Comparison of ENCODE assay signal across 20 cellular contexts in genomic region chr1:183830389-183830788, GRCh38. TPM values are rescaled to one million over a fixed set of nuclear protein-coding genes. Genes with fewer than 3 reads are reported as not detected.
A peak's percentile ranks its signal among the peaks of the same experiment; 100 is the strongest.
DNase-seq lines count a peak whose midpoint lies in the region; ATAC-seq and TF ChIP-seq lines count a peak whose summit lies in the region.
"Had no signal": no experiment of that assay in that cellular context is flagged by ENCODE, and none has a peak within 500 bp of the region (broad histone marks: within the 10 kb centered on the region; RNA-seq: fewer than 3 reads in every experiment).

No MANE protein-coding gene starts in this region.

- H3K27me3 Mint-ChIP-seq in nephron (ENCODE audit: low read depth) (no peaks in the 10 kb centered on the region), GM23338 (ENCODE audit: insufficient read depth, low read depth, poor library complexity) (peaks cover 1% of the 10 kb centered on the region)

- H3K27me3 ChIP-seq in KMS-11 (ENCODE audit: insufficient read depth, low read depth) = no peaks in the 10 kb centered on the region
- H3K27me3 ChIP-seq in GM23338 (ENCODE audit: insufficient read depth) = no peaks in the 10 kb centered on the region
- H3K27me3 ChIP-seq: BLaER1 treated with 17β-estradiol and CSF1 and Interleukin-3, amounts not matched to agents 10 nM and 100 nM; MG63; SJCRH30 had no signal

- no peak overlapping the region for H3K9ac ChIP-seq in KMS-11
- H3K9ac ChIP-seq: BLaER1 treated with 17β-estradiol and CSF1 and Interleukin-3, amounts not matched to agents 10 nM and 100 nM had no signal

- H3K4me1 ChIP-seq in KMS-11 (ENCODE audit: low read depth, poor library complexity, severe bottlenecking) (peaks cover 38% of the 10 kb centered on the region), GM23338 (ENCODE audit: insufficient read depth) (no peaks in the 10 kb centered on the region)
- H3K4me1 ChIP-seq: SJCRH30 had no signal

- TF ChIP-seq CTCF in KMS-11 (conservative IDR thresholded peaks at IDR 0.05; ENCODE audit: low read depth, low read length) = no peak
- TF ChIP-seq CTCF in nephron (IDR thresholded peaks at IDR 0.05; ENCODE audit: unreplicated experiment in 3 of 3) = no peak
- TF ChIP-seq CTCF in GM23338 (conservative IDR thresholded peaks at IDR 0.05; ENCODE audit: low read depth in 2 of 2) = no peak

- H3K4me3 Mint-ChIP-seq in nephron = no peak overlapping the region
- no peak overlapping the region for H3K4me3 Mint-ChIP-seq in GM23338
- H3K4me3 Mint-ChIP-seq: CD8-positive, alpha-beta T cell had no signal

- H3K27ac ChIP-seq in KMS-11 (no peak overlapping the region), GM23338 (ENCODE audit: low read depth) (no peak overlapping the region)
- H3K27ac ChIP-seq: SJCRH30 had no signal

- H3K9me2 ChIP-seq in GM23338 (ENCODE audit: insufficient read depth) = no peaks in the 10 kb centered on the region

- H3K4me3 ChIP-seq in KMS-11 (IDR thresholded peaks at IDR 0.05; ENCODE audit: insufficient read depth, low read depth, low read length) (no peak overlapping the region), GM23338 (no peak overlapping the region)
- H3K4me3 ChIP-seq: BLaER1 treated with 17β-estradiol and CSF1 and Interleukin-3, amounts not matched to agents 10 nM and 100 nM; MG63; SJCRH30 had no signal

- H3K36me3 Mint-ChIP-seq in nephron (ENCODE audit: low read depth) = peaks cover 12% of the 10 kb centered on the region
- H3K36me3 Mint-ChIP-seq in GM23338 (ENCODE audit: low read depth) = no peaks in the 10 kb centered on the region
- H3K36me3 Mint-ChIP-seq: CD8-positive, alpha-beta T cell had no signal

- H3K4me2 ChIP-seq in KMS-11 (peak overlapping the region; percentile 4; the same call in 1 of the 2 replicates), GM23338 (no peak overlapping the region)

- H3F3A ChIP-seq in GM23338 (replicated peaks; ENCODE audit: low read depth) = no peaks in the 10 kb centered on the region

- H3K36me3 ChIP-seq in KMS-11 (ENCODE audit: insufficient read depth) (no peaks in the 10 kb centered on the region), GM23338 (ENCODE audit: insufficient read depth) (no peaks in the 10 kb centered on the region)
- H3K36me3 ChIP-seq: MG63, SJCRH30 had no signal

- peaks cover 100% of the 10 kb centered on the region for H3K79me2 ChIP-seq in KMS-11 (ENCODE audit: insufficient read depth, low read depth)
- no peaks in the 10 kb centered on the region for H3K79me2 ChIP-seq in GM23338 (replicated peaks; ENCODE audit: insufficient read depth)

- no peaks in the 10 kb centered on the region for H4K20me1 ChIP-seq in KMS-11 (ENCODE audit: insufficient read depth)
- H4K20me1 ChIP-seq in GM23338 (replicated peaks; ENCODE audit: insufficient read depth) = no peaks in the 10 kb centered on the region

- H3K4me1 Mint-ChIP-seq in nephron (peaks cover 31% of the 10 kb centered on the region), GM23338 (no peaks in the 10 kb centered on the region; the same call in 2 of the 3 replicates)

- H3K27ac Mint-ChIP-seq in nephron (peak overlapping the region in 2 of 3 experiments; percentile 4 to 26), GM23338 (no peak overlapping the region)
- H3K27ac Mint-ChIP-seq: CD8-positive, alpha-beta T cell had no signal

- H3K9me3 Mint-ChIP-seq in nephron (no peaks in the 10 kb centered on the region), GM23338 (no peaks in the 10 kb centered on the region)
- H3K9me3 Mint-ChIP-seq: CD8-positive, alpha-beta T cell had no signal

- ATAC-seq in GM23338 (no peak), GM21529 (IDR thresholded peaks at IDR 0.05; ENCODE audit: unreplicated experiment) (no peak)
- ATAC-seq: CD8-positive, alpha-beta T cell had no signal

- H2AFZ ChIP-seq in KMS-11 (ENCODE audit: low read depth) = no peak overlapping the region
- no peak overlapping the region for H2AFZ ChIP-seq in GM23338

- DNase-seq in foreskin melanocyte (peak; percentile 82), EL (no peak), NCI-H2196 (lab: John Stamatoyannopoulos, UW; ENCODE audit: unreplicated experiment) (no peak), GM23338 (ENCODE audit: low spot score) (no peak)
- DNase-seq: ACHN; Calu3; CD8-positive, alpha-beta T cell; DMS153; MG63; NCI-H1694 treated with DMSO at 0.1 percent for 48 hours; NCI-H2081 treated with DMSO at 0.1 percent for 48 hours; NCI-H2171 treated with DMSO at 0.1 percent for 48 hours; NCI-H446; NCI-H526; OCI-M1; SJCRH30 had no signal

TF ChIP-seq in GM23338, 12 proteins besides CTCF, POLR2A, EP300 and RAD21 (continues in another document):
- TF ChIP-seq POLR2AphosphoS5 (IDR thresholded peaks at IDR 0.05; ENCODE audit: low read depth) = no peak
- TF ChIP-seq EZH2 (IDR thresholded peaks at IDR 0.05; ENCODE audit: low read depth, unreplicated experiment) = no peak
- no peak for TF ChIP-seq REST (IDR thresholded peaks at IDR 0.05; ENCODE audit: unreplicated experiment)
- TF ChIP-seq STAT1 (IDR thresholded peaks at IDR 0.05; ENCODE audit: unreplicated experiment) = no peak
- TF ChIP-seq ZNF331 (CRISPR knock-in tag; IDR thresholded peaks at IDR 0.05; ENCODE audit: low read depth) = no peak
- no peak for TF ChIP-seq EZH2phosphoT487 (IDR thresholded peaks at IDR 0.05; ENCODE audit: unreplicated experiment)
- no peak for TF ChIP-seq NANOG (IDR thresholded peaks at IDR 0.05; ENCODE audit: borderline replicate concordance)
- no peak for TF ChIP-seq CREB1 (CRISPR knock-in tag; IDR thresholded peaks at IDR 0.05; ENCODE audit: low read depth)
- TF ChIP-seq JUNB (IDR thresholded peaks at IDR 0.05; ENCODE audit: unreplicated experiment) = no peak

RNA-seq across cellular contexts. Expression of gene RGL1, which starts 25.5 kb away (rescaled TPM):
- 2.1 and 2.6 TPM in 2 replicates for total RNA-seq in GM23338 (2014; rRNA removed; shearing (Covaris generic))
- 0.91 and 1.0 TPM in 2 replicates for polyA plus RNA-seq in GM23338 (2016; fragmentation: Nextera tagmentation; extraction: Ambion mirVana)
